Comparison of ENCODE assay signal across 21 cellular contexts in the genomic region with DNA sequence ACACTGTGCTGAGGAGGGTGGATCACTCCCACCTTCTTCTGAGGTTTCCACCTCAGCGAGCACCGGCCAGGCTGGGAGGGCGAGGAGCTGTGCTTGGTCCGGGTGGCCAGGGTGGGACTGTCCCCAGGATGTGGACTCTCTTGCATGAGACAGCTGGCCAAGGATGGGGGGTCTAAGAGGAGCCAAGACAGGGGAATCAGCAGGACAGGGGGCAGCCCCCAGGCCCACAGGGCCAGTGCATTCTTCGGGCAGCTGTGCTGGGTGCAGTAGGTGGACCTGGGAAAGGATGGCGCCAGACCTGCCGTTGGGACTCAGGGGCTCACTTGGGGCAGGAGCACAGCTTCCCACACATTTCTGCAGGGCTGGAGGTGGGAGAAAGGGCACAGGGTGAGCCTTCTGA. TPM values are rescaled to one million over a fixed set of nuclear protein-coding genes. Genes with fewer than 3 reads are reported as not detected.
DNase-seq lines count a peak whose midpoint lies in the region; ATAC-seq lines count a peak whose summit lies in the region.
"Had no signal": no experiment of that assay in that cellular context is flagged by ENCODE, and none has a peak within 500 bp of the region (broad histone marks: within the 10 kb centered on the region; RNA-seq: fewer than 3 reads in every experiment).

No MANE protein-coding gene starts in this region.

- peak overlapping the region; percentile 74 for H2BK15ac ChIP-seq in neuronal stem cell (ENCODE audit: low read length)

- no peak overlapping the region for H4K8ac ChIP-seq in neuronal stem cell (ENCODE audit: low read depth, low read length)

- H2BK5ac ChIP-seq in neuronal stem cell (ENCODE audit: low read length) = peak overlapping the region; percentile 53

- peak overlapping the region; percentile 9 for H3K27ac Mint-ChIP-seq in T-helper 1 cell treated with Interleukin-12 subunit alpha and Interleukin-12 subunit beta and Interleukin-4 antibody, amounts not matched to agents 30 μg/mL and 1 μg/mL, for 36 hours
- H3K27ac Mint-ChIP-seq in dendritic cell treated with granulocyte-macrophage colony-stimulating factor and Interleukin-4, amounts not matched to agents 40 ng/mL and 50 ng/mL, for 4 days = peak overlapping the region; percentile 79
- H3K27ac Mint-ChIP-seq: B cell; CD4-positive, CD25-positive, alpha-beta regulatory T cell; GM23338 had no signal

- peaks cover 13% of the 10 kb centered on the region for H3K4me1 Mint-ChIP-seq in T-helper 1 cell treated with Interleukin-12 subunit alpha and Interleukin-12 subunit beta and Interleukin-4 antibody, amounts not matched to agents 30 μg/mL and 1 μg/mL, for 36 hours (ENCODE audit: low read depth)
- peaks cover 79% of the 10 kb centered on the region for H3K4me1 Mint-ChIP-seq in dendritic cell treated with granulocyte-macrophage colony-stimulating factor and Interleukin-4, amounts not matched to agents 40 ng/mL and 50 ng/mL, for 4 days (ENCODE audit: low read depth)

- H2AK5ac ChIP-seq in neuronal stem cell (ENCODE audit: low read depth, low read length) = peak overlapping the region; percentile 24

- peaks cover 21% of the 10 kb centered on the region for H3K27me3 Mint-ChIP-seq in T-helper 1 cell treated with Interleukin-12 subunit alpha and Interleukin-12 subunit beta and Interleukin-4 antibody, amounts not matched to agents 30 μg/mL and 1 μg/mL, for 36 hours (ENCODE audit: low read depth)
- peaks cover 40% of the 10 kb centered on the region for H3K27me3 Mint-ChIP-seq in dendritic cell treated with granulocyte-macrophage colony-stimulating factor and Interleukin-4, amounts not matched to agents 40 ng/mL and 50 ng/mL, for 4 days

- H3K14ac ChIP-seq in neuronal stem cell (ENCODE audit: low read length) = peak overlapping the region; percentile 47

- no peaks in the 10 kb centered on the region for H3K36me3 Mint-ChIP-seq in T-helper 1 cell treated with Interleukin-12 subunit alpha and Interleukin-12 subunit beta and Interleukin-4 antibody, amounts not matched to agents 30 μg/mL and 1 μg/mL, for 36 hours (ENCODE audit: low read depth)
- no peaks in the 10 kb centered on the region for H3K36me3 Mint-ChIP-seq in dendritic cell treated with granulocyte-macrophage colony-stimulating factor and Interleukin-4, amounts not matched to agents 40 ng/mL and 50 ng/mL, for 4 days (ENCODE audit: low read depth)
- H3K36me3 Mint-ChIP-seq: CD4-positive, CD25-positive, alpha-beta regulatory T cell had no signal

- H2BK12ac ChIP-seq in neuronal stem cell (ENCODE audit: low read length) = peak overlapping the region; percentile 75

- no peak overlapping the region for H3K23ac ChIP-seq in neuronal stem cell (ENCODE audit: low read depth, low read length, poor library complexity)

- H2AFZ ChIP-seq in neuronal stem cell (ENCODE audit: low read length) = no peak overlapping the region
- H2AFZ ChIP-seq: GM23338 had no signal

- ATAC-seq in GM21381 (IDR thresholded peaks at IDR 0.05; ENCODE audit: unreplicated experiment) = no peak
- ATAC-seq in HG03097 (IDR thresholded peaks at IDR 0.05; ENCODE audit: low FRiP score, unreplicated experiment) = no peak
- ATAC-seq: GM23338, Panc1 had no signal

- H3K4me3 Mint-ChIP-seq in T-helper 1 cell treated with Interleukin-12 subunit alpha and Interleukin-12 subunit beta and Interleukin-4 antibody, amounts not matched to agents 30 μg/mL and 1 μg/mL, for 36 hours = no peak overlapping the region
- H3K4me3 Mint-ChIP-seq in dendritic cell treated with granulocyte-macrophage colony-stimulating factor and Interleukin-4, amounts not matched to agents 40 ng/mL and 50 ng/mL, for 4 days = no peak overlapping the region
- H3K4me3 Mint-ChIP-seq: CD4-positive, CD25-positive, alpha-beta regulatory T cell; GM23338 had no signal

- H3K9me3 ChIP-seq in neuronal stem cell (replicated peaks in 1 of 2; ENCODE audit: control insufficient read depth in 2 of 2, insufficient read depth in 1 of 2, low read depth in 1 of 2, low read length in 2 of 2) = no peaks in the 10 kb centered on the region

- H3K36me3 ChIP-seq in neuronal stem cell (replicated peaks in 1 of 2; ENCODE audit: control insufficient read depth in 2 of 2, insufficient read depth in 2 of 2, low read length in 2 of 2) = no peaks in the 10 kb centered on the region

- intact Hi-C loops in dendritic cell treated with granulocyte-macrophage colony-stimulating factor and Interleukin-4, amounts not matched to agents 40 ng/mL and 50 ng/mL, for 4 days (cut with micrococcal nuclease) = loop anchor here (5.0 kb wide), 1 partner anchor 40 kb away; no protein-coding TSS in a partner anchor

- no peak overlapping the region for H3K4me2 ChIP-seq in neuronal stem cell (ENCODE audit: insufficient read depth, low read length, poor library complexity, severe bottlenecking)
- H3K4me2 ChIP-seq: GM23338 had no signal

- H3K27me3 ChIP-seq in neuronal stem cell (ENCODE audit: control insufficient read depth in 3 of 3, insufficient read depth in 3 of 3, low read depth in 1 of 3, low read length in 3 of 3) = peaks cover 0 to 62% (median 0%) of the 10 kb centered on the region in 3 experiments

- peaks cover 2% of the 10 kb centered on the region for H3K79me1 ChIP-seq in neuronal stem cell (ENCODE audit: low read depth, low read length)

- no peak overlapping the region for H3K9ac ChIP-seq in neuronal stem cell (ENCODE audit: low read depth, low read length, poor library complexity)

- no peak overlapping the region for H3K4me3 ChIP-seq in neuronal stem cell (ENCODE audit: low read length in 2 of 2)
- H3K4me3 ChIP-seq: GM23338 had no signal

- no peaks in the 10 kb centered on the region for H3K9me3 Mint-ChIP-seq in T-helper 1 cell treated with Interleukin-12 subunit alpha and Interleukin-12 subunit beta and Interleukin-4 antibody, amounts not matched to agents 30 μg/mL and 1 μg/mL, for 36 hours
- H3K9me3 Mint-ChIP-seq in dendritic cell treated with granulocyte-macrophage colony-stimulating factor and Interleukin-4, amounts not matched to agents 40 ng/mL and 50 ng/mL, for 4 days = no peaks in the 10 kb centered on the region
- H3K9me3 Mint-ChIP-seq: CD4-positive, CD25-positive, alpha-beta regulatory T cell; GM23338 had no signal

- H3K4me1 ChIP-seq in neuronal stem cell (ENCODE audit: control insufficient read depth in 2 of 2, insufficient read depth in 1 of 2, low read depth in 1 of 2, low read length in 2 of 2) = peaks cover 0 to 10% of the 10 kb centered on the region in 2 donors

- H4K91ac ChIP-seq in neuronal stem cell (ENCODE audit: low read depth, low read length, poor library complexity) = no peak overlapping the region

- H3K18ac ChIP-seq in neuronal stem cell (ENCODE audit: low read length) = peak overlapping the region; percentile 85

- no peak for DNase-seq in T-helper 1 cell
- no peak for DNase-seq in neuronal stem cell (ENCODE audit: low spot score)
- no peak for DNase-seq in DMS53 (lab: John Stamatoyannopoulos, UW)
- DNase-seq: CD4-positive, CD25-positive, alpha-beta regulatory T cell; HCEC 1CT; KBM-7; NCI-H1105 treated with DMSO at 0.1 percent for 48 hours; NCI-H146; NCI-H2029 treated with DMSO at 0.1 percent for 48 hours; NCI-H446 treated with DMSO at 0.1 percent for 48 hours; NCI-H526 treated with DMSO at 0.1 percent for 48 hours; SHP77 had no signal

- no peak overlapping the region for H3K27ac ChIP-seq in neuronal stem cell (replicated peaks; ENCODE audit: low read length)
- H3K27ac ChIP-seq: 22Rv1, RWPE1 had no signal

- H3K4ac ChIP-seq in neuronal stem cell (ENCODE audit: low read length) = peak overlapping the region; percentile 76

- no peak overlapping the region for H2BK120ac ChIP-seq in neuronal stem cell (ENCODE audit: low read depth, low read length)

- no CpG with 5 or more reads among the region's 7 CpGs for WGBS in neuronal stem cell (ENCODE audit: extremely low coverage in 2 of 2, insufficient read length in 2 of 2, insufficient replicate concordance in 1 of 2), 2 donors

RNA-seq across cellular contexts. Expression of a gene that starts 9.5 kb away (rescaled TPM):
- not detected for polyA plus RNA-seq in neuronal stem cell (2013, experiment 1 of 2)
- polyA plus RNA-seq in neuronal stem cell (2013, experiment 2 of 2) = not detected

RNA-seq across cellular contexts. Expression of a gene that starts 15.2 kb away (rescaled TPM):
- polyA plus RNA-seq in neuronal stem cell (2013, experiment 1 of 2) = 2.9 TPM
- polyA plus RNA-seq in neuronal stem cell (2013, experiment 2 of 2) = 2.8 TPM

RNA-seq across cellular contexts. Expression of a gene that starts 47.1 kb away (rescaled TPM):
- polyA plus RNA-seq in neuronal stem cell (2013, experiment 1 of 2) = 18.7 TPM
- 20.6 TPM for polyA plus RNA-seq in neuronal stem cell (2013, experiment 2 of 2)

RNA-seq across cellular contexts. Expression of a gene that starts 54.0 kb away (rescaled TPM):
- 1.2 TPM for polyA plus RNA-seq in neuronal stem cell (2013, experiment 1 of 2)
- polyA plus RNA-seq in neuronal stem cell (2013, experiment 2 of 2) = 1.2 TPM
